ENCODE assay signal across 24 cellular contexts in the genomic region with DNA sequence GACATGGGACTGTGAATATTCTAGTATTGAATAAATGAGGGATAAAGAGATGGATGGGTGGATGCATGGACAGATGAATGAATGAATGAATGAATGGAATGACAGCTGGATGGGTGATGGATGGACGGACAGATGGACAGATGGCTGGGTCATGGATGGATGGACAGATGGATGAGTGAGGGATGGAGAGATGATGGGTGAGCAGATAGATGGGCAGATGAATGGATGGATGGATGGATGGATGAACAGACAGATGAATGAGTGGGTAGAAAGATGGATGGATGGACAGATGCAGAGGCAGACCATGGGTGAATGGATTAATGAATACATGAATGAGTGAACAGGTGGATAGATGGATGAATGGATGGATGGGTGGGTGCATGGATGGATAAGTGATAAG.
A peak's percentile ranks its signal among the peaks of the same experiment; 100 is the strongest.
DNase-seq lines count a peak whose midpoint lies in the region; ATAC-seq, FAIRE-seq and TF ChIP-seq lines count a peak whose summit lies in the region.
"Had no signal": no experiment of that assay in that cellular context is flagged by ENCODE, and none has a peak within 500 bp of the region (broad histone marks: within the 10 kb centered on the region; RNA-seq: fewer than 3 reads in every experiment).

No MANE protein-coding gene starts in this region.

- H3K14ac ChIP-seq in H1 (ENCODE audit: insufficient read length), result no peak overlapping the region

- H3K23ac ChIP-seq in H1 (ENCODE audit: insufficient read length), result no peak overlapping the region

- TF ChIP-seq RAD21 in H1 (IDR thresholded peaks at IDR 0.05 in 1 of 2, conservative IDR thresholded peaks at IDR 0.05 in 1 of 2; ENCODE audit: low read depth in 2 of 2, low read length in 2 of 2), result no peak

- H3K4me1 Mint-ChIP-seq in nephron progenitor cell, result peaks cover 5% of the 10 kb centered on the region
- peaks cover 0 to 3% of the 10 kb centered on the region in 2 donors for H3K4me1 Mint-ChIP-seq in natural killer cell treated with Interleukin-12 subunit alpha and Interleukin-12 subunit beta and Interleukin-15 and Interleukin-18, amount 100 ng/mL, for 72 hours (ENCODE audit: low read depth in 2 of 2)
- peaks cover 6% of the 10 kb centered on the region for H3K4me1 Mint-ChIP-seq in activated CD8-positive, alpha-beta T cell treated with anti-CD3 and anti-CD28 coated beads for 36 hours (ENCODE audit: low read depth)
- H3K4me1 Mint-ChIP-seq: CD14-positive monocyte had no signal

- no peak overlapping the region for H2BK12ac ChIP-seq in H1 (ENCODE audit: low read depth, low read length)

- no peak overlapping the region for H3K18ac ChIP-seq in H1 (ENCODE audit: extremely low read depth, low read length)

- H3K27me3 Mint-ChIP-seq in nephron progenitor cell (ENCODE audit: low read depth, poor library complexity), result peaks cover 19% of the 10 kb centered on the region
- peaks cover 16 to 17% of the 10 kb centered on the region in 2 donors for H3K27me3 Mint-ChIP-seq in natural killer cell treated with Interleukin-12 subunit alpha and Interleukin-12 subunit beta and Interleukin-15 and Interleukin-18, amount 100 ng/mL, for 72 hours
- H3K27me3 Mint-ChIP-seq in activated CD8-positive, alpha-beta T cell treated with anti-CD3 and anti-CD28 coated beads for 36 hours, result peaks cover 10% of the 10 kb centered on the region

- H2AFZ ChIP-seq in H1 (ENCODE audit: low read length), result no peak overlapping the region
- H2AFZ ChIP-seq: GM23338 had no signal

- H2BK5ac ChIP-seq in H1 (ENCODE audit: low read depth, low read length), result no peak overlapping the region

- no peak for TF ChIP-seq CTCF in HEK293 (tag by site-specific recombination; IDR thresholded peaks at IDR 0.05)
- no peak for TF ChIP-seq CTCF in H1 (IDR thresholded peaks at IDR 0.05; ENCODE audit: control extremely low read depth in 1 of 3, insufficient read depth in 1 of 3, low read depth in 1 of 3, low read length in 3 of 3)
- no peak for TF ChIP-seq CTCF in nephron progenitor cell (IDR thresholded peaks at IDR 0.05)
- TF ChIP-seq CTCF in activated CD8-positive, alpha-beta T cell treated with anti-CD3 and anti-CD28 coated beads for 36 hours (IDR thresholded peaks at IDR 0.05), result no peak

- no peaks in the 10 kb centered on the region for H3K9me3 Mint-ChIP-seq in nephron progenitor cell
- H3K9me3 Mint-ChIP-seq in natural killer cell treated with Interleukin-12 subunit alpha and Interleukin-12 subunit beta and Interleukin-15 and Interleukin-18, amount 100 ng/mL, for 72 hours, result no peaks in the 10 kb centered on the region
- H3K9me3 Mint-ChIP-seq in activated CD8-positive, alpha-beta T cell treated with anti-CD3 and anti-CD28 coated beads for 36 hours, result no peaks in the 10 kb centered on the region
- H3K9me3 Mint-ChIP-seq: CD14-positive monocyte; CD4-positive, alpha-beta T cell; GM23338 had no signal

- CTCF ChIA-PET in HEK293 (lab: Yijun Ruan, JAX), result interaction anchor here (1.5 kb wide), 1 partner anchor 56 kb away, joined by 5 read pairs; no protein-coding TSS in a partner anchor
- CTCF ChIA-PET in H1 (lab: Charles Lee; ENCODE audit: partially characterized antibody), result interaction anchor here (1.0 to 2.4 kb wide), 6 partner anchors 13 to 65 kb away, joined by 3 to 11 read pairs (median 5); no protein-coding TSS in a partner anchor
- CTCF ChIA-PET in activated CD8-positive, alpha-beta T cell treated with anti-CD3 and anti-CD28 coated beads for 36 hours (lab: Charles Lee), result interaction anchor here (1.3 to 1.8 kb wide), 3 partner anchors 12 to 367 kb away, joined by 4 to 6 read pairs (median 4); no protein-coding TSS in a partner anchor

- H3K4me1 ChIP-seq in HEK293 (ENCODE audit: control insufficient read depth, insufficient read depth, low read length) (no peaks in the 10 kb centered on the region), H1 (replicated peaks in 1 of 4; ENCODE audit: control insufficient read depth in 3 of 4, insufficient read depth in 4 of 4, low read length in 3 of 4) (peaks cover 0 to 2% (median under 1%) of the 10 kb centered on the region in 4 experiments; a peak in 1 of 7 replicates)
- H3K4me1 ChIP-seq: A549, BE2C, HAP-1 had no signal

- H3K79me1 ChIP-seq in H1 (ENCODE audit: low read depth, low read length), result no peaks in the 10 kb centered on the region

- H2BK15ac ChIP-seq in H1 (ENCODE audit: low read length), result 0 out of 2 replicates have a peak overlapping the region, but pooled peaks have one; percentile 46

- no peak overlapping the region for H2BK120ac ChIP-seq in H1 (replicated peaks; ENCODE audit: low read depth, low read length)

- no peaks in the 10 kb centered on the region for H4K20me1 ChIP-seq in H1 (replicated peaks in 1 of 2; ENCODE audit: control insufficient read depth in 1 of 2, insufficient read depth in 2 of 2, low read length in 2 of 2)

- peaks cover 5% of the 10 kb centered on the region; the same call in 1 of the 2 replicates for H3K23me2 ChIP-seq in H1 (ENCODE audit: low read depth, low read length)

- no peaks in the 10 kb centered on the region for H3K9me3 ChIP-seq in HEK293 (ENCODE audit: control insufficient read depth, insufficient read depth, low read depth, low read length)
- no peaks in the 10 kb centered on the region for H3K9me3 ChIP-seq in H1 (ENCODE audit: insufficient read depth in 2 of 2, low read depth in 1 of 2, low read length in 1 of 2)
- H3K9me3 ChIP-seq: A549; BE2C; BLaER1 treated with 17β-estradiol and CSF1 and Interleukin-3, amounts not matched to agents 10 nM and 100 nM; HAP-1 had no signal

- H4K8ac ChIP-seq in H1 (ENCODE audit: extremely low read depth, insufficient read depth, low read length), result no peak overlapping the region

- DNase-seq in H1 (ENCODE audit: low read depth in 1 of 2, low spot score in 2 of 2), result no peak
- DNase-seq in nephron progenitor cell, result no peak
- no peak for DNase-seq in DMS53 (lab: John Stamatoyannopoulos, UW)
- DNase-seq in natural killer cell treated with Interleukin-12 subunit alpha and Interleukin-12 subunit beta and Interleukin-15 and Interleukin-18, amount 100 ng/mL, for 72 hours (ENCODE audit: low spot score), result no peak
- no peak for DNase-seq in activated CD8-positive, alpha-beta T cell treated with anti-CD3 and anti-CD28 coated beads for 36 hours
- DNase-seq: 8988T; ACHN; AML-193; BE2C; CD4-positive, alpha-beta T cell; CD8-positive, alpha-beta memory T cell; DMS 273 treated with DMSO at 0.1 percent for 48 hours; DMS79 treated with DMSO at 0.1 percent for 48 hours; GF-D8 had no signal

- H3K4me3 ChIP-seq in HEK293 (ENCODE audit: low read depth, low read length) (no peak overlapping the region), H1 (ENCODE audit: extremely low read depth in 1 of 4, insufficient read depth in 2 of 4, low read depth in 3 of 4, low read length in 4 of 4) (no peak overlapping the region)
- H3K4me3 ChIP-seq: A549; BLaER1 treated with 17β-estradiol and CSF1 and Interleukin-3, amounts not matched to agents 10 nM and 100 nM; GM23338; HAP-1 had no signal

- H2BK20ac ChIP-seq in H1 (ENCODE audit: low read length), result no peak overlapping the region

- H3K4ac ChIP-seq in H1 (replicated peaks; ENCODE audit: insufficient read length, low read depth, low read length), result no peak overlapping the region

- 85% methylated on average over 1 of the region's 1 CpG; no CpG with 5 or more reads in 1 of the 2 experiments for WGBS in H1 (ENCODE audit: extremely low coverage in 1 of 2, insufficient coverage in 1 of 2, insufficient read length in 1 of 2, insufficient replicate concordance in 2 of 2, low coverage in 1 of 2, low lambda C conversion rate in 2 of 2, missing lambda C conversion rate in 1 of 2), 2 experiments

- TF ChIP-seq EP300 in H1 (IDR thresholded peaks at IDR 0.05; ENCODE audit: borderline replicate concordance in 1 of 2, low read depth in 2 of 2, low read length in 2 of 2), result no peak

- no peaks in the 10 kb centered on the region for H3K36me3 ChIP-seq in HEK293 (ENCODE audit: control insufficient read depth in 2 of 2, insufficient read depth in 1 of 2, low read length in 2 of 2)
- no peaks in the 10 kb centered on the region for H3K36me3 ChIP-seq in H1 (ENCODE audit: control insufficient read depth in 2 of 4, insufficient read depth in 4 of 4, low read length in 3 of 4)
- H3K36me3 ChIP-seq: BE2C; BLaER1 treated with 17β-estradiol and CSF1 and Interleukin-3, amounts not matched to agents 10 nM and 100 nM; HAP-1 had no signal

- POLR2A ChIA-PET in HEK293 (lab: Yijun Ruan, JAX), result no interaction called here
- POLR2A ChIA-PET in H1 (lab: Charles Lee; ENCODE audit: partially characterized antibody), result no interaction called here
- POLR2A ChIA-PET in activated CD8-positive, alpha-beta T cell treated with anti-CD3 and anti-CD28 coated beads for 36 hours (lab: Charles Lee), result interaction anchor here (0.9 kb wide), 1 partner anchor 196 kb away, joined by 3 read pairs; no protein-coding TSS in a partner anchor

- H3K4me2 ChIP-seq in H1 (ENCODE audit: insufficient read depth in 1 of 2, low read depth in 2 of 2, low read length in 2 of 2), result no peak overlapping the region
- H3K4me2 ChIP-seq: A549; BLaER1 treated with 17β-estradiol and CSF1 and Interleukin-3, amounts not matched to agents 10 nM and 100 nM; GM23338 had no signal

- no peaks in the 10 kb centered on the region for H3K79me2 ChIP-seq in H1 (ENCODE audit: control insufficient read depth in 1 of 2, insufficient read depth in 2 of 2, low read length in 2 of 2)

- H3K56ac ChIP-seq in H1 (replicated peaks; ENCODE audit: insufficient read length, low read depth, low read length), result no peak overlapping the region

- no peak overlapping the region for H4K91ac ChIP-seq in H1 (replicated peaks; ENCODE audit: insufficient read length, low read length)

- H3K9ac ChIP-seq in H1 (replicated peaks in 1 of 4; ENCODE audit: extremely low read depth in 1 of 4, low read depth in 3 of 4, low read length in 3 of 4), result no peak overlapping the region
- H3K9ac ChIP-seq: BLaER1 treated with 17β-estradiol and CSF1 and Interleukin-3, amounts not matched to agents 10 nM and 100 nM had no signal

- intact Hi-C loops in activated CD8-positive, alpha-beta T cell treated with anti-CD3 and anti-CD28 coated beads for 36 hours (cut with micrococcal nuclease), result loop anchor here (5.0 kb wide), 1 partner anchor 367 kb away; no protein-coding TSS in a partner anchor

- no peak for TF ChIP-seq POLR2A in H1 (IDR thresholded peaks at IDR 0.05; ENCODE audit: control extremely low read depth in 1 of 2, low read depth in 2 of 2, low read length in 2 of 2)

- no peak for ATAC-seq in natural killer cell treated with Interleukin-12 subunit alpha and Interleukin-12 subunit beta and Interleukin-15 and Interleukin-18, amount 100 ng/mL, for 72 hours
- no peak for ATAC-seq in activated CD8-positive, alpha-beta T cell treated with anti-CD3 and anti-CD28 coated beads for 36 hours
- ATAC-seq: A549, GM23338 had no signal

- no peaks in the 10 kb centered on the region for H3K27me3 ChIP-seq in H1 (replicated peaks in 1 of 4; ENCODE audit: control insufficient read depth in 3 of 4, extremely low read depth in 1 of 4, insufficient read depth in 3 of 4, low read length in 3 of 4)
- H3K27me3 ChIP-seq: BE2C; BLaER1 treated with 17β-estradiol and CSF1 and Interleukin-3, amounts not matched to agents 10 nM and 100 nM had no signal

- H3K27ac Mint-ChIP-seq in nephron progenitor cell, result peak overlapping the region; percentile 32
- H3K27ac Mint-ChIP-seq in natural killer cell treated with Interleukin-12 subunit alpha and Interleukin-12 subunit beta and Interleukin-15 and Interleukin-18, amount 100 ng/mL, for 72 hours, result no peak overlapping the region
- H3K27ac Mint-ChIP-seq in activated CD8-positive, alpha-beta T cell treated with anti-CD3 and anti-CD28 coated beads for 36 hours, result no peak overlapping the region
- H3K27ac Mint-ChIP-seq: CD14-positive monocyte; CD4-positive, alpha-beta T cell; CD8-positive, alpha-beta memory T cell; GM23338 had no signal

- no peak overlapping the region for H2AK5ac ChIP-seq in H1 (ENCODE audit: low read depth, low read length)

- H3K27ac ChIP-seq in HEK293 (ENCODE audit: extremely low read depth, low read depth, low read length) (no peak overlapping the region), H1 (ENCODE audit: low read depth, low read length) (no peak overlapping the region)
- H3K27ac ChIP-seq: A549; BLaER1 treated with 17β-estradiol and CSF1 and Interleukin-3, amounts not matched to agents 10 nM and 100 nM had no signal

- H3K36me3 Mint-ChIP-seq in nephron progenitor cell (ENCODE audit: low read depth), result no peaks in the 10 kb centered on the region
- H3K36me3 Mint-ChIP-seq in natural killer cell treated with Interleukin-12 subunit alpha and Interleukin-12 subunit beta and Interleukin-15 and Interleukin-18, amount 100 ng/mL, for 72 hours, result no peaks in the 10 kb centered on the region
- no peaks in the 10 kb centered on the region for H3K36me3 Mint-ChIP-seq in activated CD8-positive, alpha-beta T cell treated with anti-CD3 and anti-CD28 coated beads for 36 hours (ENCODE audit: low read depth)
- H3K36me3 Mint-ChIP-seq: CD14-positive monocyte; CD8-positive, alpha-beta memory T cell had no signal

- H4K5ac ChIP-seq in H1 (ENCODE audit: insufficient read length, low read depth, low read length), result no peak overlapping the region

- no peak overlapping the region for H3K4me3 Mint-ChIP-seq in nephron progenitor cell
- H3K4me3 Mint-ChIP-seq in natural killer cell treated with Interleukin-12 subunit alpha and Interleukin-12 subunit beta and Interleukin-15 and Interleukin-18, amount 100 ng/mL, for 72 hours, result no peak overlapping the region
- H3K4me3 Mint-ChIP-seq in activated CD8-positive, alpha-beta T cell treated with anti-CD3 and anti-CD28 coated beads for 36 hours, result no peak overlapping the region
- H3K4me3 Mint-ChIP-seq: CD14-positive monocyte; CD4-positive, alpha-beta T cell; CD8-positive, alpha-beta memory T cell; GM23338 had no signal

- no peak for FAIRE-seq in H1 (lab: Jason Lieb, UNC)
- FAIRE-seq: A549, D721Med, GM12891, GM18507, H54 had no signal
